ENCODE assay signal across 8 cellular contexts in genomic region chr10:103685880-103686669, GRCh38.
DNase-seq lines count a peak whose midpoint lies in the region; ATAC-seq and TF ChIP-seq lines count a peak whose summit lies in the region.

No MANE protein-coding gene starts in this region.

- intact Hi-C loops in mucosa of descending colon (cut with DNase I, micrococcal nuclease) = loop anchor here (5.0 to 10.0 kb wide), 2 partner anchors 81 to 84 kb away; no protein-coding TSS in a partner anchor

- H3K4me1 ChIP-seq in endocrine pancreas (ENCODE audit: control insufficient read depth, insufficient read depth, low read length) (no peaks in the 10 kb centered on the region), mucosa of descending colon (ENCODE audit: low read depth) (peaks cover 22% of the 10 kb centered on the region)

- peak overlapping the region; percentile 7 for H3K9ac ChIP-seq in endocrine pancreas (ENCODE audit: control insufficient read depth, insufficient read depth, low read length)

- TF ChIP-seq CTCF in mucosa of descending colon (IDR thresholded peaks at IDR 0.05) = peak; percentile 90

- no peaks in the 10 kb centered on the region for H3K27me3 ChIP-seq in endocrine pancreas (ENCODE audit: control insufficient read depth, insufficient read depth, low read length)

- peak; percentile 71 for DNase-seq in activated gamma-delta T cell treated with Interleukin-2 at 50 U/mL for 16 hours
- no peak for DNase-seq in activated gamma-delta T cell (lab: John Stamatoyannopoulos, UW)
- DNase-seq in NCI-H82 (lab: John Stamatoyannopoulos, UW) = peak; percentile 71
- DNase-seq in activated CD8-positive, alpha-beta memory T cell treated with anti-CD3 and anti-CD28 coated beads for 24 hours = peak; percentile 92
- peak; percentile 78 to 90 (median 89) for DNase-seq in mucosa of descending colon
- DNase-seq in stimulated activated CD8-positive, alpha-beta memory T cell treated with anti-CD3 and anti-CD28 coated beads, Interleukin-4, amount 100 ng/mL, for 24 hours (ENCODE audit: low read depth) = peak; percentile 62

- ATAC-seq in HG03095 (IDR thresholded peaks at IDR 0.05; ENCODE audit: unreplicated experiment) (peak; percentile 70), mucosa of descending colon (peak; percentile 89)

- H3K36me3 ChIP-seq in endocrine pancreas (ENCODE audit: control insufficient read depth, insufficient read depth, low read length) (no peaks in the 10 kb centered on the region), mucosa of descending colon (ENCODE audit: low read depth) (no peaks in the 10 kb centered on the region)

- no peaks in the 10 kb centered on the region for H3K9me3 ChIP-seq in endocrine pancreas (ENCODE audit: control insufficient read depth, low read length)
- H3K9me3 ChIP-seq in mucosa of descending colon = no peaks in the 10 kb centered on the region

- no peak overlapping the region for H3K4me3 ChIP-seq in endocrine pancreas (ENCODE audit: control insufficient read depth, insufficient read depth, low read length)
- no peak overlapping the region for H3K4me3 ChIP-seq in mucosa of descending colon
